21 cellular contexts compared by ENCODE assay signal in genomic region chr5:138964547-138965174, GRCh38.
DNase-seq lines count a peak whose midpoint lies in the region; ATAC-seq and TF ChIP-seq lines count a peak whose summit lies in the region.
"Had no signal": no experiment of that assay in that cellular context is flagged by ENCODE, and none has a peak within 500 bp of the region (broad histone marks: within the 10 kb centered on the region; RNA-seq: fewer than 3 reads in every experiment).

No MANE protein-coding gene starts in this region.

- peaks cover 51% of the 10 kb centered on the region for H3F3A ChIP-seq in neural progenitor cell (ENCODE audit: low read depth)

- no peaks in the 10 kb centered on the region for H3K36me3 ChIP-seq in cardiac muscle cell
- no peaks in the 10 kb centered on the region for H3K36me3 ChIP-seq in left ventricle myocardium inferior
- no peaks in the 10 kb centered on the region for H3K36me3 ChIP-seq in endodermal cell (ENCODE audit: control insufficient read depth, insufficient read depth, low read length)
- H3K36me3 ChIP-seq in neural progenitor cell = no peaks in the 10 kb centered on the region
- H3K36me3 ChIP-seq: esophagus muscularis mucosa, gastroesophageal sphincter, left lung had no signal

- H3K36me3 Mint-ChIP-seq in endodermal cell (ENCODE audit: low read depth) (no peaks in the 10 kb centered on the region), neural progenitor cell (no peaks in the 10 kb centered on the region)
- no peaks in the 10 kb centered on the region for H3K36me3 Mint-ChIP-seq in activated naive CD4-positive, alpha-beta T cell treated with anti-CD3 and anti-CD28 coated beads, Interleukin-2, amount 10 ng/mL, durations not matched to agents 7 days and 5 days

- H3K9me3 Mint-ChIP-seq in endodermal cell (no peaks in the 10 kb centered on the region), neural progenitor cell (no peaks in the 10 kb centered on the region)
- H3K9me3 Mint-ChIP-seq in activated naive CD4-positive, alpha-beta T cell treated with anti-CD3 and anti-CD28 coated beads, Interleukin-2, amount 10 ng/mL, durations not matched to agents 7 days and 5 days = no peaks in the 10 kb centered on the region
- H3K9me3 Mint-ChIP-seq: activated T-cell treated with anti-CD3 and anti-CD28 coated beads, Interleukin-2, amount 50 U/mL, for 24 hours had no signal

- no peak for TF ChIP-seq CTCF in cardiac muscle cell (IDR thresholded peaks at IDR 0.05; ENCODE audit: low read depth, low read length)
- no peak for TF ChIP-seq CTCF in left ventricle myocardium inferior (IDR thresholded peaks at IDR 0.05; ENCODE audit: borderline replicate concordance)
- TF ChIP-seq CTCF in endodermal cell (conservative IDR thresholded peaks at IDR 0.05) = no peak
- no peak for TF ChIP-seq CTCF in neural progenitor cell (IDR thresholded peaks at IDR 0.05)

- H3K9me3 ChIP-seq in cardiac muscle cell (ENCODE audit: low read depth) (no peaks in the 10 kb centered on the region), left ventricle myocardium inferior (replicated peaks) (no peaks in the 10 kb centered on the region), endodermal cell (ENCODE audit: control insufficient read depth, low read length) (no peaks in the 10 kb centered on the region), neural progenitor cell (ENCODE audit: low read depth) (no peaks in the 10 kb centered on the region)
- H3K9me3 ChIP-seq: esophagus muscularis mucosa, gastroesophageal sphincter, left lung had no signal

- no peaks in the 10 kb centered on the region for H3K27me3 ChIP-seq in cardiac muscle cell
- H3K27me3 ChIP-seq in left ventricle myocardium inferior (ENCODE audit: low read depth) = no peaks in the 10 kb centered on the region
- no peaks in the 10 kb centered on the region for H3K27me3 ChIP-seq in endodermal cell (ENCODE audit: control insufficient read depth, insufficient read depth, low read length, poor library complexity, severe bottlenecking)
- H3K27me3 ChIP-seq in neural progenitor cell = peaks cover 4% of the 10 kb centered on the region
- H3K27me3 ChIP-seq: esophagus muscularis mucosa, gastroesophageal sphincter, left lung had no signal

- H3K27ac ChIP-seq in cardiac muscle cell = peak overlapping the region; percentile 67
- H3K27ac ChIP-seq in left ventricle myocardium inferior (replicated peaks) = no peak overlapping the region
- H3K27ac ChIP-seq in endodermal cell (ENCODE audit: low read depth, low read length) = peak overlapping the region; percentile 84
- no peak overlapping the region for H3K27ac ChIP-seq in neural progenitor cell
- H3K27ac ChIP-seq: esophagus muscularis mucosa, gastroesophageal sphincter, left lung had no signal

- ATAC-seq in HG02938 (IDR thresholded peaks at IDR 0.05; ENCODE audit: unreplicated experiment) = no peak
- ATAC-seq in HG03442 (IDR thresholded peaks at IDR 0.05; ENCODE audit: unreplicated experiment) = no peak
- ATAC-seq: activated CD8-positive, alpha-beta T cell treated with anti-CD3 and anti-CD28 coated beads, Interleukin-2, amount 10 ng/mL, durations not matched to agents 7 days and 5 days; gastroesophageal sphincter; left lung had no signal

- H3K4me3 Mint-ChIP-seq in endodermal cell (no peak overlapping the region), neural progenitor cell (peak overlapping the region; percentile 41)
- no peak overlapping the region for H3K4me3 Mint-ChIP-seq in activated naive CD4-positive, alpha-beta T cell treated with anti-CD3 and anti-CD28 coated beads, Interleukin-2, amount 10 ng/mL, durations not matched to agents 7 days and 5 days
- H3K4me3 Mint-ChIP-seq: activated CD8-positive, alpha-beta T cell treated with anti-CD3 and anti-CD28 coated beads, Interleukin-2, amount 10 ng/mL, durations not matched to agents 7 days and 5 days; activated T-cell treated with anti-CD3 and anti-CD28 coated beads, Interleukin-2, amount 50 U/mL, for 24 hours had no signal

- no peak overlapping the region for H2AFZ ChIP-seq in neural progenitor cell (replicated peaks)

- peak overlapping the region; percentile 11 for H3K27ac Mint-ChIP-seq in endodermal cell
- H3K27ac Mint-ChIP-seq in neural progenitor cell = peak overlapping the region; percentile 96
- H3K27ac Mint-ChIP-seq in activated naive CD4-positive, alpha-beta T cell treated with anti-CD3 and anti-CD28 coated beads, Interleukin-2, amount 10 ng/mL, durations not matched to agents 7 days and 5 days = no peak overlapping the region
- H3K27ac Mint-ChIP-seq: activated CD8-positive, alpha-beta T cell treated with anti-CD3 and anti-CD28 coated beads, Interleukin-2, amount 10 ng/mL, durations not matched to agents 7 days and 5 days; activated T-cell treated with anti-CD3 and anti-CD28 coated beads, Interleukin-2, amount 50 U/mL, for 24 hours had no signal

- peaks cover 62% of the 10 kb centered on the region for H3K4me1 Mint-ChIP-seq in endodermal cell
- H3K4me1 Mint-ChIP-seq in neural progenitor cell = peaks cover 78% of the 10 kb centered on the region
- H3K4me1 Mint-ChIP-seq in activated naive CD4-positive, alpha-beta T cell treated with anti-CD3 and anti-CD28 coated beads, Interleukin-2, amount 10 ng/mL, durations not matched to agents 7 days and 5 days = no peaks in the 10 kb centered on the region

- H3K27me3 Mint-ChIP-seq in endodermal cell (ENCODE audit: insufficient read depth) = no peaks in the 10 kb centered on the region
- H3K27me3 Mint-ChIP-seq in neural progenitor cell (ENCODE audit: insufficient read depth, low read depth) = peaks cover 9% of the 10 kb centered on the region
- peaks cover 3% of the 10 kb centered on the region for H3K27me3 Mint-ChIP-seq in activated naive CD4-positive, alpha-beta T cell treated with anti-CD3 and anti-CD28 coated beads, Interleukin-2, amount 10 ng/mL, durations not matched to agents 7 days and 5 days
- H3K27me3 Mint-ChIP-seq: activated T-cell treated with anti-CD3 and anti-CD28 coated beads, Interleukin-2, amount 50 U/mL, for 24 hours had no signal

- H3K4me3 ChIP-seq in cardiac muscle cell = no peak overlapping the region
- H3K4me3 ChIP-seq in left ventricle myocardium inferior = no peak overlapping the region
- H3K4me3 ChIP-seq in endodermal cell (ENCODE audit: low read length) = no peak overlapping the region
- H3K4me3 ChIP-seq in neural progenitor cell = no peak overlapping the region
- H3K4me3 ChIP-seq: esophagus muscularis mucosa, gastroesophageal sphincter, left lung had no signal

- H4K20me1 ChIP-seq in neural progenitor cell (ENCODE audit: low read depth) = peaks cover 34% of the 10 kb centered on the region

- intact Hi-C loops in left ventricle myocardium inferior (cut with micrococcal nuclease) = no loop called here

- H3K4me1 ChIP-seq in cardiac muscle cell (ENCODE audit: low read depth) = peaks cover 42% of the 10 kb centered on the region
- peaks cover 47% of the 10 kb centered on the region for H3K4me1 ChIP-seq in left ventricle myocardium inferior
- peaks cover 38% of the 10 kb centered on the region for H3K4me1 ChIP-seq in endodermal cell (ENCODE audit: control insufficient read depth, insufficient read depth, low read length)
- peaks cover 63% of the 10 kb centered on the region for H3K4me1 ChIP-seq in neural progenitor cell

- no peak for DNase-seq in cardiac muscle cell (ENCODE audit: low read depth in 1 of 2, low spot score in 1 of 2)
- no peak for DNase-seq in left ventricle myocardium inferior
- no peak for DNase-seq in endodermal cell
- peak; percentile 52 for DNase-seq in neural progenitor cell (ENCODE audit: low spot score)
- peak; percentile 36 for DNase-seq in ureter (ENCODE audit: low spot score)
- DNase-seq in activated naive CD4-positive, alpha-beta T cell treated with anti-CD3 and anti-CD28 coated beads, Interleukin-2, amount 10 ng/mL, durations not matched to agents 7 days and 5 days = no peak
- DNase-seq: activated CD8-positive, alpha-beta T cell treated with anti-CD3 and anti-CD28 coated beads, Interleukin-2, amount 10 ng/mL, durations not matched to agents 7 days and 5 days; activated naive CD4-positive, alpha-beta T cell treated with anti-CD3 and anti-CD28 coated beads, Interleukin-2, amount 50 U/mL, for 16 hours; activated T-cell treated with anti-CD3 and anti-CD28 coated beads, Interleukin-2, amount 50 U/mL, for 24 hours; aorta; C1 segment of cervical spinal cord; effector CD8-positive, alpha-beta T cell; left lung; NCI-H2171 treated with DMSO at 0.1 percent for 48 hours; NCI-H526 treated with DMSO at 0.1 percent for 48 hours; substantia nigra; T1000 had no signal

- WGBS in endodermal cell (ENCODE audit: insufficient coverage in 1 of 2, insufficient read length in 1 of 2), 2 experiments = 62 to 73% methylated on average over 6 to 8 of the region's 8 CpGs

- H3K79me2 ChIP-seq in neural progenitor cell (ENCODE audit: low read depth) = no peaks in the 10 kb centered on the region

- H3K4me2 ChIP-seq in neural progenitor cell = peak overlapping the region; percentile 77

- CTCF ChIA-PET in activated naive CD4-positive, alpha-beta T cell treated with anti-CD3 and anti-CD28 coated beads, Interleukin-2, amount 10 ng/mL, durations not matched to agents 7 days and 5 days (lab: Charles Lee) = no interaction called here

- H3K9ac ChIP-seq in endodermal cell (ENCODE audit: extremely low read depth, low read length, poor library complexity, severe bottlenecking) = no peak overlapping the region
- H3K9ac ChIP-seq in neural progenitor cell = no peak overlapping the region

Comparison
In these comparisons a context has a peak if more than half of its experiments do, and no peak if none do; other contexts are left out.
1. H3K27ac ChIP-seq: peak in cardiac muscle cell (single experiment) and endodermal cell (single experiment); none in left ventricle myocardium inferior (single experiment) and neural progenitor cell (single experiment).
2. DNase-seq: peak in neural progenitor cell (single experiment) and ureter (single experiment); none in cardiac muscle cell (0 of 2), left ventricle myocardium inferior (single experiment), endodermal cell (single experiment) and activated naive CD4-positive, alpha-beta T cell treated with anti-CD3 and anti-CD28 coated beads, Interleukin-2, amount 10 ng/mL, durations not matched to agents 7 days and 5 days (single experiment).